13 cellular contexts compared by ENCODE assay signal in the genomic region with DNA sequence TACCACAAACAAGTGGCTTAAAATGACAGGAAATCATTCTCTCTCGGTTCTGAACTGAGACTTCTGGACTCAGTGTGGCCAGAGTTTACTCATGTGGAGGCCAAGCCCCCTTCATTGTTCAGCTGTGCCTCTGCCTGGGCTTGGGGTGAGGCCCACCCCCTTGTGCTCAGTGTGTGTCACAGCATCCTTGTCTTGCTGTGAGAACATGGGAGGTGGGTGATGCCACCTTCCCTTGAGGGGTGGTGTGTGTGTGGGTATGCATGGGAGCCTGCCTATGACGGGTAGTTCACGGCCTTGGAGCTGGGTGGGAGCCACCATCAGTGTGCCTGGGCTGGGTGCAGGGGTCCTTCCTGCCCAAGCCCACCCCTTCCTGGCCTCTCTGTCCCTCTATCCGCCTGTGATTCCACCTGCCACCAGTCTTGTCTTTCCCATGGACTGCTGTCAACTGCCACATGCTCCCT.
DNase-seq lines count a peak whose midpoint lies in the region; ATAC-seq and TF ChIP-seq lines count a peak whose summit lies in the region.
"Had no signal": no experiment of that assay in that cellular context is flagged by ENCODE, and none has a peak within 500 bp of the region (broad histone marks: within the 10 kb centered on the region; RNA-seq: fewer than 3 reads in every experiment).

No MANE protein-coding gene starts in this region.

- H3K4ac ChIP-seq in mesenchymal stem cell (ENCODE audit: low read depth in 1 of 2, low read length in 2 of 2), result no peak overlapping the region

- TF ChIP-seq CTCF in GM13976 (IDR thresholded peaks at IDR 0.05; ENCODE audit: borderline replicate concordance, control extremely low read depth, extremely low read depth, insufficient read depth, missing control alignments), result no peak
- TF ChIP-seq CTCF in GM13977 (IDR thresholded peaks at IDR 0.05; ENCODE audit: extremely low read depth, insufficient read depth, missing control alignments), result no peak
- no peak for TF ChIP-seq CTCF in testis (IDR thresholded peaks at IDR 0.05)

- H3K27me3 ChIP-seq in mesenchymal stem cell (ENCODE audit: control insufficient read depth in 1 of 2, insufficient read depth in 1 of 2, low read length in 2 of 2), result no peaks in the 10 kb centered on the region
- H3K27me3 ChIP-seq in testis, result no peaks in the 10 kb centered on the region
- H3K27me3 ChIP-seq: SJSA1 had no signal

- H3K4me3 ChIP-seq in mesenchymal stem cell (ENCODE audit: insufficient read depth in 1 of 2, low read depth in 1 of 2, low read length in 2 of 2) (no peak overlapping the region), testis (no peak overlapping the region)
- H3K4me3 ChIP-seq: SJSA1 had no signal

- H2AK5ac ChIP-seq in mesenchymal stem cell (ENCODE audit: low read length, severe bottlenecking), result no peak overlapping the region

- H3K27ac Mint-ChIP-seq in activated naive CD8-positive, alpha-beta T cell treated with anti-CD3 and anti-CD28 coated beads, Interleukin-2, amount 50 U/mL, for 24 hours, result no peak overlapping the region
- H3K27ac Mint-ChIP-seq: activated naive CD4-positive, alpha-beta T cell treated with anti-CD3 and anti-CD28 coated beads, Interleukin-2, amount 10 ng/mL, durations not matched to agents 7 days and 5 days had no signal

- no peaks in the 10 kb centered on the region for H3K9me3 ChIP-seq in mesenchymal stem cell (ENCODE audit: control insufficient read depth, low read length)
- no peaks in the 10 kb centered on the region for H3K9me3 ChIP-seq in testis
- H3K9me3 ChIP-seq: SJSA1 had no signal

- no peak overlapping the region for H3K23ac ChIP-seq in mesenchymal stem cell (ENCODE audit: low read length in 2 of 2)

- H3K4me3 Mint-ChIP-seq in activated naive CD8-positive, alpha-beta T cell treated with anti-CD3 and anti-CD28 coated beads, Interleukin-2, amount 50 U/mL, for 24 hours, result no peak overlapping the region
- H3K4me3 Mint-ChIP-seq: activated naive CD4-positive, alpha-beta T cell treated with anti-CD3 and anti-CD28 coated beads, Interleukin-2, amount 10 ng/mL, durations not matched to agents 7 days and 5 days; naive thymus-derived CD4-positive, alpha-beta T cell had no signal

- H2BK15ac ChIP-seq in mesenchymal stem cell (ENCODE audit: low read depth, poor library complexity, severe bottlenecking), result no peak overlapping the region

- H4K91ac ChIP-seq in mesenchymal stem cell (ENCODE audit: low read length), result no peak overlapping the region

- no peak overlapping the region for H2AFZ ChIP-seq in mesenchymal stem cell (ENCODE audit: low read depth, low read length)

- no peak overlapping the region for H3K9ac ChIP-seq in mesenchymal stem cell (ENCODE audit: low read length)

- no peak for TF ChIP-seq POLR2A in testis (IDR thresholded peaks at IDR 0.05)

- peaks cover 8% of the 10 kb centered on the region for H3K4me1 ChIP-seq in mesenchymal stem cell (ENCODE audit: control insufficient read depth, insufficient read depth, low read depth, low read length)
- H3K4me1 ChIP-seq in testis, result no peaks in the 10 kb centered on the region
- H3K4me1 ChIP-seq: SJSA1 had no signal

- in situ Hi-C loops in GM13976 (cut with MboI; ENCODE audit: low sequenced_read_pairs, unreplicated experiment), result no loop called here
- in situ Hi-C loops in GM13977 (cut with MboI; ENCODE audit: low pct_unique_long_range_greater_than_20kb, low sequenced_read_pairs, unreplicated experiment), result no loop called here

- intact Hi-C loops in testis (cut with DNase I; ENCODE audit: low total_unique reads), result no loop called here

- H3K27me3 Mint-ChIP-seq in activated naive CD8-positive, alpha-beta T cell treated with anti-CD3 and anti-CD28 coated beads, Interleukin-2, amount 50 U/mL, for 24 hours, result no peaks in the 10 kb centered on the region
- H3K27me3 Mint-ChIP-seq: activated naive CD4-positive, alpha-beta T cell treated with anti-CD3 and anti-CD28 coated beads, Interleukin-2, amount 10 ng/mL, durations not matched to agents 7 days and 5 days; naive thymus-derived CD4-positive, alpha-beta T cell had no signal

- peak; percentile 8 for DNase-seq in AG20443 (ENCODE audit: low spot score)
- peak; percentile 41 for DNase-seq in GM13976 (ENCODE audit: low spot score)
- no peak for DNase-seq in activated naive CD8-positive, alpha-beta T cell treated with anti-CD3 and anti-CD28 coated beads, Interleukin-2, amount 50 U/mL, for 24 hours
- DNase-seq in left lobe of liver (ENCODE audit: low spot score), result peak; percentile 35
- DNase-seq in mesenchymal stem cell, result no peak
- no peak for DNase-seq in activated CD8-positive, alpha-beta memory T cell treated with anti-CD3 and anti-CD28 coated beads, Interleukin-2, amount 50 U/mL, for 48 hours
- no peak for DNase-seq in GM13977 (ENCODE audit: low spot score)
- no peak for DNase-seq in testis
- DNase-seq: activated CD4-positive, alpha-beta T cell treated with anti-CD3 and anti-CD28 coated beads for 1 hour; activated naive CD4-positive, alpha-beta T cell treated with anti-CD3 and anti-CD28 coated beads, Interleukin-2, amount 10 ng/mL, durations not matched to agents 7 days and 5 days; effector memory CD4-positive, alpha-beta T cell; naive thymus-derived CD4-positive, alpha-beta T cell had no signal

- no peak overlapping the region for H2BK5ac ChIP-seq in mesenchymal stem cell (ENCODE audit: low read depth, low read length, poor library complexity, severe bottlenecking)

- H3K36me3 ChIP-seq in mesenchymal stem cell (ENCODE audit: control insufficient read depth in 1 of 2, insufficient read depth in 2 of 2, low read depth in 1 of 2, low read length in 2 of 2), result peaks cover 0 to 12% of the 10 kb centered on the region in 2 experiments
- no peaks in the 10 kb centered on the region for H3K36me3 ChIP-seq in testis (ENCODE audit: low read depth, missing control alignments)
- H3K36me3 ChIP-seq: SJSA1 had no signal

- ATAC-seq in activated naive CD8-positive, alpha-beta T cell treated with anti-CD3 and anti-CD28 coated beads, Interleukin-2, amount 50 U/mL, for 24 hours, result peak; percentile 37
- no peak for ATAC-seq in left lobe of liver
- ATAC-seq: naive thymus-derived CD4-positive, alpha-beta T cell had no signal

- no peak overlapping the region for H3K18ac ChIP-seq in mesenchymal stem cell (ENCODE audit: low read depth in 1 of 2, low read length in 2 of 2)

- H3K79me1 ChIP-seq in mesenchymal stem cell (replicated peaks; ENCODE audit: low read length, poor library complexity, severe bottlenecking), result no peaks in the 10 kb centered on the region

- H3K4me2 ChIP-seq in mesenchymal stem cell (ENCODE audit: low read length, poor library complexity, severe bottlenecking), result no peak overlapping the region

- H3K9me3 Mint-ChIP-seq in activated naive CD8-positive, alpha-beta T cell treated with anti-CD3 and anti-CD28 coated beads, Interleukin-2, amount 50 U/mL, for 24 hours, result no peaks in the 10 kb centered on the region
- H3K9me3 Mint-ChIP-seq: activated naive CD4-positive, alpha-beta T cell treated with anti-CD3 and anti-CD28 coated beads, Interleukin-2, amount 10 ng/mL, durations not matched to agents 7 days and 5 days; naive thymus-derived CD4-positive, alpha-beta T cell had no signal

- no peaks in the 10 kb centered on the region for H3K36me3 Mint-ChIP-seq in activated naive CD8-positive, alpha-beta T cell treated with anti-CD3 and anti-CD28 coated beads, Interleukin-2, amount 50 U/mL, for 24 hours (ENCODE audit: low read depth)
- H3K36me3 Mint-ChIP-seq: activated naive CD4-positive, alpha-beta T cell treated with anti-CD3 and anti-CD28 coated beads, Interleukin-2, amount 10 ng/mL, durations not matched to agents 7 days and 5 days; naive thymus-derived CD4-positive, alpha-beta T cell had no signal

- H3K14ac ChIP-seq in mesenchymal stem cell (ENCODE audit: low read length in 2 of 2), result no peak overlapping the region

- H2BK120ac ChIP-seq in mesenchymal stem cell (ENCODE audit: low read depth, low read length), result no peak overlapping the region

- H2BK12ac ChIP-seq in mesenchymal stem cell (ENCODE audit: low read length in 2 of 2), result no peak overlapping the region

- 79% methylated on average over 4 of the region's 4 CpGs for WGBS in mesenchymal stem cell
- 84 to 96% methylated on average over 4 of the region's 4 CpGs for WGBS in testis, 2 donors

- no peak overlapping the region for H3K27ac ChIP-seq in mesenchymal stem cell (ENCODE audit: low read length, poor library complexity, severe bottlenecking)
- no peak overlapping the region for H3K27ac ChIP-seq in testis
- H3K27ac ChIP-seq: SJSA1 had no signal

- H3K4me1 Mint-ChIP-seq in activated naive CD8-positive, alpha-beta T cell treated with anti-CD3 and anti-CD28 coated beads, Interleukin-2, amount 50 U/mL, for 24 hours, result no peaks in the 10 kb centered on the region
- H3K4me1 Mint-ChIP-seq: activated naive CD4-positive, alpha-beta T cell treated with anti-CD3 and anti-CD28 coated beads, Interleukin-2, amount 10 ng/mL, durations not matched to agents 7 days and 5 days; naive thymus-derived CD4-positive, alpha-beta T cell had no signal

- H4K8ac ChIP-seq in mesenchymal stem cell (ENCODE audit: low read length), result no peak overlapping the region

Comparison
In these comparisons a context has a peak if more than half of its experiments do, and no peak if none do; other contexts are left out.
1. DNase-seq: peak in AG20443 (single experiment), GM13976 (single experiment) and left lobe of liver (single experiment); none in activated naive CD8-positive, alpha-beta T cell treated with anti-CD3 and anti-CD28 coated beads, Interleukin-2, amount 50 U/mL, for 24 hours (single experiment), mesenchymal stem cell (single experiment), activated CD8-positive, alpha-beta memory T cell treated with anti-CD3 and anti-CD28 coated beads, Interleukin-2, amount 50 U/mL, for 48 hours (single experiment), GM13977 (single experiment) and testis (single experiment).